In genomic region chr7:151724920-151725584, GRCh38 we compare ENCODE assay signal across 1 cellular context.
TF ChIP-seq lines count a peak whose summit lies in the region.

No MANE protein-coding gene starts in this region.

TF ChIP-seq in SK-N-SH, 30 proteins besides CTCF, POLR2A, EP300 and RAD21 (continued from another document):
- TF ChIP-seq PBX3 (IDR thresholded peaks at IDR 0.05) (no peak), TAF1 (IDR thresholded peaks at IDR 0.05; ENCODE audit: borderline replicate concordance, low read depth, low read length) (no peak)
TF ChIP-seq in SK-N-SH: peak in this region for 0.
